ENCODE assay signal across 20 cellular contexts in genomic region chr14:24150567-24150966, GRCh38.
"Had no signal": no experiment of that assay in that cellular context is flagged by ENCODE, and none has a peak within 500 bp of the region (broad histone marks: within the 10 kb centered on the region; RNA-seq: fewer than 3 reads in every experiment).

No MANE protein-coding gene starts in this region.

- H3K27me3 Mint-ChIP-seq: activated naive CD8-positive, alpha-beta T cell; activated T-helper 17 cell treated with anti-CD3 and anti-CD28 coated beads, Interleukin-2, amount 50 U/mL, for 72 hours; dendritic cell treated with granulocyte-macrophage colony-stimulating factor and Interleukin-4, amounts not matched to agents 40 ng/mL and 50 ng/mL, for 4 days; stimulated activated naive CD8-positive, alpha-beta T cell treated with anti-CD3 and anti-CD28 coated beads, Interleukin-15, Interleukin-2, amounts not matched to agents 100 ng/mL and 50 ng/mL, for 24 hours; type B pancreatic cell had no signal

- H3K4me3 Mint-ChIP-seq: activated T-helper 17 cell treated with anti-CD3 and anti-CD28 coated beads, Interleukin-2, amount 50 U/mL, for 72 hours; dendritic cell treated with granulocyte-macrophage colony-stimulating factor and Interleukin-4, amounts not matched to agents 40 ng/mL and 50 ng/mL, for 4 days; nephron progenitor cell; stimulated activated naive CD8-positive, alpha-beta T cell treated with anti-CD3 and anti-CD28 coated beads, Interleukin-15, Interleukin-2, amounts not matched to agents 100 ng/mL and 50 ng/mL, for 24 hours; type B pancreatic cell had no signal

- H3K9me3 Mint-ChIP-seq: activated T-helper 17 cell treated with anti-CD3 and anti-CD28 coated beads, Interleukin-2, amount 50 U/mL, for 72 hours; dendritic cell treated with granulocyte-macrophage colony-stimulating factor and Interleukin-4, amounts not matched to agents 40 ng/mL and 50 ng/mL, for 4 days; nephron progenitor cell; stimulated activated naive CD8-positive, alpha-beta T cell treated with anti-CD3 and anti-CD28 coated beads, Interleukin-15, Interleukin-2, amounts not matched to agents 100 ng/mL and 50 ng/mL, for 24 hours; type B pancreatic cell had no signal

- H3K27ac ChIP-seq: brain microvascular endothelial cell, epithelial cell of prostate, prostate gland, SJCRH30 had no signal

- ATAC-seq: activated T-helper 17 cell treated with anti-CD3 and anti-CD28 coated beads, Interleukin-2, amount 50 U/mL, for 72 hours; right cardiac atrium had no signal

- DNase-seq: activated CD4-positive, alpha-beta T cell treated with anti-CD3 and anti-CD28 coated beads, Interleukin-2, amount 50 U/mL, for 48 hours; activated CD8-positive, alpha-beta memory T cell treated with anti-CD3 and anti-CD28 coated beads, Interleukin-2, amount 50 U/mL, for 4 hours; brain microvascular endothelial cell; effector memory CD4-positive, alpha-beta T cell; foreskin melanocyte; head of caudate nucleus; kidney glomerular epithelial cell; nephron progenitor cell; right cardiac atrium; SJCRH30; stimulated activated CD4-positive, alpha-beta T cell treated with anti-CD3 and anti-CD28 coated beads, Interleukin-4, amount 100 ng/mL, for 24 hours; T-helper 9 cell had no signal

- H3K9me3 ChIP-seq: prostate gland, SJCRH30 had no signal

- H3K27ac Mint-ChIP-seq: activated T-helper 17 cell treated with anti-CD3 and anti-CD28 coated beads, Interleukin-2, amount 50 U/mL, for 72 hours; dendritic cell treated with granulocyte-macrophage colony-stimulating factor and Interleukin-4, amounts not matched to agents 40 ng/mL and 50 ng/mL, for 4 days; nephron progenitor cell; stimulated activated naive CD8-positive, alpha-beta T cell treated with anti-CD3 and anti-CD28 coated beads, Interleukin-15, Interleukin-2, amounts not matched to agents 100 ng/mL and 50 ng/mL, for 24 hours; type B pancreatic cell had no signal

- H3K4me3 ChIP-seq: prostate gland, SJCRH30, skin epidermis had no signal

- H3K27me3 ChIP-seq: brain microvascular endothelial cell, SJCRH30 had no signal
